In the genomic region with DNA sequence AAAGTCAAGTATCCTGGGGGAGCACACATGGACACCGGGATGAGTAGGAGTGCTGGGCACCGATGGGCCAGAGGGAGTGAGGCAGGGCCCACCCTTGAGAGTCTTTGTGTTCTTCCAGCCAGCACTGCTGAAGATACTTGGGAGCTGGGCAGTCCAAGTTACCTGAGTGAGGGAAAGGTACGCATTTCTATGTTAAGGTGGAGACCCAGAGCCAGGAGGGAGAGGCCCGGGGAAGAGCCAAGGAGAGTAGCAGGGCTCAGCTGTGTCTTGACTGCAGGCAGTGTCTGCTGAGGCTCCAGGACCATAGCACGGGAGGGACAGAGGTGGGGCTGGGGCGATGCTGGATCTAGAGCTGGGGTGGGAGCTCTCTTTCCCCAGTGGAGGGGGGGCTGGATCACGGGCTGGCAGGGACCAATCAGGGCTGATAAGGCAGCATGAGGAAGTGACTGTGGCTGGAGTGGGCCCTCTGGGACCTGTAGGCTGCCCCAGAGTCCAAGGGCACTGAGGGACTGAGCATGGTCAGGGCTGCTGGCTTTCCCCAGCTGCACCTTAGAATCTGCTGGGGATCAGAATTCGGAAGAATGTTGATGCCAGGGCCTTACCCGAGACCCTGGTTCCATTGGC, we compare ENCODE assay signal across 21 cellular contexts.
DNase-seq lines count a peak whose midpoint lies in the region; ATAC-seq and TF ChIP-seq lines count a peak whose summit lies in the region.
"Had no signal": no experiment of that assay in that cellular context is flagged by ENCODE, and none has a peak within 500 bp of the region (broad histone marks: within the 10 kb centered on the region; RNA-seq: fewer than 3 reads in every experiment).

No MANE protein-coding gene starts in this region.

- POLR2A ChIA-PET in WTC11 (lab: Charles Lee) = interaction anchor here (0.6 kb wide), 1 partner anchor 48 kb away, joined by 3 read pairs; no protein-coding TSS in a partner anchor

- TF ChIP-seq EP300 in esophagus muscularis mucosa (IDR thresholded peaks at IDR 0.05) = no peak

- no peaks in the 10 kb centered on the region for H3K36me3 ChIP-seq in esophagus muscularis mucosa
- H3K36me3 ChIP-seq: SJCRH30 had no signal

- TF ChIP-seq CTCF in WTC11 (IDR thresholded peaks at IDR 0.05) = no peak
- no peak for TF ChIP-seq CTCF in esophagus muscularis mucosa (IDR thresholded peaks at IDR 0.05)

- no peaks in the 10 kb centered on the region for H3K36me3 Mint-ChIP-seq in activated CD8-positive, alpha-beta memory T cell treated with anti-CD3 and anti-CD28 coated beads, Interleukin-2, amount 10 ng/mL, durations not matched to agents 7 days and 5 days
- H3K36me3 Mint-ChIP-seq in WTC11 = no peaks in the 10 kb centered on the region
- no peaks in the 10 kb centered on the region for H3K36me3 Mint-ChIP-seq in stimulated activated memory B cell treated with anti-CD40 and anti-IgM and Interleukin-4, amounts not matched to agents 10 μg/mL and 1 μg/mL and 100 μg/mL, for 72 hours
- H3K36me3 Mint-ChIP-seq: CD4-positive, CD25-positive, alpha-beta regulatory T cell had no signal

- H3K9me3 Mint-ChIP-seq in activated CD8-positive, alpha-beta memory T cell treated with anti-CD3 and anti-CD28 coated beads, Interleukin-2, amount 10 ng/mL, durations not matched to agents 7 days and 5 days (ENCODE audit: low read depth) = no peaks in the 10 kb centered on the region
- no peaks in the 10 kb centered on the region for H3K9me3 Mint-ChIP-seq in WTC11
- no peaks in the 10 kb centered on the region for H3K9me3 Mint-ChIP-seq in stimulated activated memory B cell treated with anti-CD40 and anti-IgM and Interleukin-4, amounts not matched to agents 10 μg/mL and 1 μg/mL and 100 μg/mL, for 72 hours
- H3K9me3 Mint-ChIP-seq: CD4-positive, CD25-positive, alpha-beta regulatory T cell had no signal

- DNase-seq in activated CD8-positive, alpha-beta memory T cell treated with anti-CD3 and anti-CD28 coated beads, Interleukin-2, amount 50 U/mL, for 48 hours = peak; percentile 38
- DNase-seq in activated CD8-positive, alpha-beta memory T cell treated with anti-CD3 and anti-CD28 coated beads, Interleukin-2, amount 10 ng/mL, durations not matched to agents 7 days and 5 days = no peak
- DNase-seq in WTC11 (ENCODE audit: low spot score) = no peak
- DNase-seq in iPS-NIHi7 (ENCODE audit: extremely low spot score) = no peak
- DNase-seq in esophagus muscularis mucosa (ENCODE audit: extremely low spot score) = no peak
- DNase-seq: AML-193; CD4-positive, CD25-positive, alpha-beta regulatory T cell; COR-L47; GDM1; KBM-7; NCI-H1417; NCI-H187 treated with DMSO at 0.1 percent for 48 hours; NCI-H2227 treated with DMSO at 0.1 percent for 48 hours; NCI-H510A treated with DMSO at 0.1 percent for 48 hours; PC-9; SJCRH30 had no signal

- no peak overlapping the region for H3K4me3 ChIP-seq in esophagus muscularis mucosa
- H3K4me3 ChIP-seq: PC-9, SJCRH30 had no signal

- ATAC-seq in activated CD8-positive, alpha-beta memory T cell treated with anti-CD3 and anti-CD28 coated beads, Interleukin-2, amount 10 ng/mL, durations not matched to agents 7 days and 5 days = no peak
- peak; percentile 39; the same call in 1 of the 2 replicates for ATAC-seq in WTC11
- peak; percentile 20 for ATAC-seq in esophagus mucosa
- ATAC-seq in stimulated activated memory B cell treated with anti-CD40 and anti-IgM and Interleukin-4, amounts not matched to agents 10 μg/mL and 1 μg/mL and 100 μg/mL, for 72 hours = peak; percentile 28
- no peak for ATAC-seq in HG02610 (IDR thresholded peaks at IDR 0.05; ENCODE audit: unreplicated experiment)

- 84% methylated on average over 9 of the region's 9 CpGs for WGBS in esophagus muscularis mucosa

- no peak overlapping the region for H3K4me3 Mint-ChIP-seq in activated CD8-positive, alpha-beta memory T cell treated with anti-CD3 and anti-CD28 coated beads, Interleukin-2, amount 10 ng/mL, durations not matched to agents 7 days and 5 days
- H3K4me3 Mint-ChIP-seq in WTC11 = no peak overlapping the region
- no peak overlapping the region for H3K4me3 Mint-ChIP-seq in stimulated activated memory B cell treated with anti-CD40 and anti-IgM and Interleukin-4, amounts not matched to agents 10 μg/mL and 1 μg/mL and 100 μg/mL, for 72 hours
- H3K4me3 Mint-ChIP-seq: CD4-positive, CD25-positive, alpha-beta regulatory T cell had no signal

- no peak for TF ChIP-seq POLR2A in esophagus muscularis mucosa (IDR thresholded peaks at IDR 0.05; ENCODE audit: low read depth)

- no peaks in the 10 kb centered on the region for H3K4me1 Mint-ChIP-seq in activated CD8-positive, alpha-beta memory T cell treated with anti-CD3 and anti-CD28 coated beads, Interleukin-2, amount 10 ng/mL, durations not matched to agents 7 days and 5 days
- peaks cover 9% of the 10 kb centered on the region for H3K4me1 Mint-ChIP-seq in WTC11
- H3K4me1 Mint-ChIP-seq in stimulated activated memory B cell treated with anti-CD40 and anti-IgM and Interleukin-4, amounts not matched to agents 10 μg/mL and 1 μg/mL and 100 μg/mL, for 72 hours = no peaks in the 10 kb centered on the region
- H3K4me1 Mint-ChIP-seq: CD4-positive, CD25-positive, alpha-beta regulatory T cell had no signal

- no peaks in the 10 kb centered on the region for H3K9me3 ChIP-seq in esophagus muscularis mucosa
- H3K9me3 ChIP-seq: SJCRH30 had no signal

- CTCF ChIA-PET in activated CD8-positive, alpha-beta memory T cell treated with anti-CD3 and anti-CD28 coated beads, Interleukin-2, amount 10 ng/mL, durations not matched to agents 7 days and 5 days (lab: Charles Lee) = no interaction called here
- CTCF ChIA-PET in WTC11 (lab: Charles Lee) = no interaction called here

- H3K27ac ChIP-seq in esophagus muscularis mucosa (replicated peaks in 1 of 4) = no peak overlapping the region
- H3K27ac ChIP-seq: 22Rv1, PC-9, RWPE1, SJCRH30 had no signal

- H3K4me1 ChIP-seq in esophagus muscularis mucosa = peaks cover 0 to 5% (median 3%) of the 10 kb centered on the region in 4 donors
- H3K4me1 ChIP-seq: SJCRH30 had no signal

- H3K27me3 ChIP-seq in esophagus muscularis mucosa = no peaks in the 10 kb centered on the region
- H3K27me3 ChIP-seq: SJCRH30 had no signal

- intact Hi-C loops in esophagus muscularis mucosa (cut with DNase I) = no loop called here

- no peak overlapping the region for H3K27ac Mint-ChIP-seq in activated CD8-positive, alpha-beta memory T cell treated with anti-CD3 and anti-CD28 coated beads, Interleukin-2, amount 10 ng/mL, durations not matched to agents 7 days and 5 days
- no peak overlapping the region for H3K27ac Mint-ChIP-seq in WTC11
- H3K27ac Mint-ChIP-seq in stimulated activated memory B cell treated with anti-CD40 and anti-IgM and Interleukin-4, amounts not matched to agents 10 μg/mL and 1 μg/mL and 100 μg/mL, for 72 hours = no peak overlapping the region
- H3K27ac Mint-ChIP-seq: CD4-positive, CD25-positive, alpha-beta regulatory T cell had no signal

- peaks cover 7% of the 10 kb centered on the region for H3K27me3 Mint-ChIP-seq in activated CD8-positive, alpha-beta memory T cell treated with anti-CD3 and anti-CD28 coated beads, Interleukin-2, amount 10 ng/mL, durations not matched to agents 7 days and 5 days
- H3K27me3 Mint-ChIP-seq in WTC11 (ENCODE audit: low read depth) = no peaks in the 10 kb centered on the region
- H3K27me3 Mint-ChIP-seq in stimulated activated memory B cell treated with anti-CD40 and anti-IgM and Interleukin-4, amounts not matched to agents 10 μg/mL and 1 μg/mL and 100 μg/mL, for 72 hours = peaks cover 11% of the 10 kb centered on the region

TF ChIP-seq in WTC11, 78 proteins besides CTCF, POLR2A, EP300 and RAD21 (continues in another document):
- TF ChIP-seq OVOL2 (CRISPR knock-in tag; IDR thresholded peaks at IDR 0.05; ENCODE audit: borderline replicate concordance) (no peak), CREB1 (CRISPR knock-in tag; IDR thresholded peaks at IDR 0.05) (no peak), NR1H2 (CRISPR knock-in tag; IDR thresholded peaks at IDR 0.05) (no peak), ZNF671 (CRISPR knock-in tag; IDR thresholded peaks at IDR 0.05) (no peak), ZNF317 (CRISPR knock-in tag; IDR thresholded peaks at IDR 0.05; ENCODE audit: borderline replicate concordance, low read depth) (no peak), TCF7 (CRISPR knock-in tag; IDR thresholded peaks at IDR 0.05; ENCODE audit: low read depth) (no peak)
- TF ChIP-seq, protein P1, sequence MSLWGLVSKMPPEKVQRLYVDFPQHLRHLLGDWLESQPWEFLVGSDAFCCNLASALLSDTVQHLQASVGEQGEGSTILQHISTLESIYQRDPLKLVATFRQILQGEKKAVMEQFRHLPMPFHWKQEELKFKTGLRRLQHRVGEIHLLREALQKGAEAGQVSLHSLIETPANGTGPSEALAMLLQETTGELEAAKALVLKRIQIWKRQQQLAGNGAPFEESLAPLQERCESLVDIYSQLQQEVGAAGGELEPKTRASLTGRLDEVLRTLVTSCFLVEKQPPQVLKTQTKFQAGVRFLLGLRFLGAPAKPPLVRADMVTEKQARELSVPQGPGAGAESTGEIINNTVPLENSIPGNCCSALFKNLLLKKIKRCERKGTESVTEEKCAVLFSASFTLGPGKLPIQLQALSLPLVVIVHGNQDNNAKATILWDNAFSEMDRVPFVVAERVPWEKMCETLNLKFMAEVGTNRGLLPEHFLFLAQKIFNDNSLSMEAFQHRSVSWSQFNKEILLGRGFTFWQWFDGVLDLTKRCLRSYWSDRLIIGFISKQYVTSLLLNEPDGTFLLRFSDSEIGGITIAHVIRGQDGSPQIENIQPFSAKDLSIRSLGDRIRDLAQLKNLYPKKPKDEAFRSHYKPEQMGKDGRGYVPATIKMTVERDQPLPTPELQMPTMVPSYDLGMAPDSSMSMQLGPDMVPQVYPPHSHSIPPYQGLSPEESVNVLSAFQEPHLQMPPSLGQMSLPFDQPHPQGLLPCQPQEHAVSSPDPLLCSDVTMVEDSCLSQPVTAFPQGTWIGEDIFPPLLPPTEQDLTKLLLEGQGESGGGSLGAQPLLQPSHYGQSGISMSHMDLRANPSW (CRISPR knock-in tag; conservative IDR thresholded peaks at IDR 0.05; ENCODE audit: low read depth) = no peak
- TF ChIP-seq, protein P2, sequence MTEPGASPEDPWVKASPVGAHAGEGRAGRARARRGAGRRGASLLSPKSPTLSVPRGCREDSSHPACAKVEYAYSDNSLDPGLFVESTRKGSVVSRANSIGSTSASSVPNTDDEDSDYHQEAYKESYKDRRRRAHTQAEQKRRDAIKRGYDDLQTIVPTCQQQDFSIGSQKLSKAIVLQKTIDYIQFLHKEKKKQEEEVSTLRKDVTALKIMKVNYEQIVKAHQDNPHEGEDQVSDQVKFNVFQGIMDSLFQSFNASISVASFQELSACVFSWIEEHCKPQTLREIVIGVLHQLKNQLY (CRISPR knock-in tag; IDR thresholded peaks at IDR 0.05) = no peak

Comparison
In these comparisons a context has a peak if more than half of its experiments do, and no peak if none do; other contexts are left out.
1. ATAC-seq: peak in WTC11 (single experiment), esophagus mucosa (single experiment) and stimulated activated memory B cell treated with anti-CD40 and anti-IgM and Interleukin-4, amounts not matched to agents 10 μg/mL and 1 μg/mL and 100 μg/mL, for 72 hours (single experiment); none in activated CD8-positive, alpha-beta memory T cell treated with anti-CD3 and anti-CD28 coated beads, Interleukin-2, amount 10 ng/mL, durations not matched to agents 7 days and 5 days (single experiment) and HG02610 (single experiment).